8 cellular contexts compared by ENCODE assay signal in genomic region chr1:112466078-112466660, GRCh38. TPM values are rescaled to one million over a fixed set of nuclear protein-coding genes. Genes with fewer than 3 reads are reported as not detected.
DNase-seq lines count a peak whose midpoint lies in the region; ATAC-seq and TF ChIP-seq lines count a peak whose summit lies in the region.

No MANE protein-coding gene starts in this region.

- POLR2A ChIA-PET in IMR-90 (lab: Charles Lee; ENCODE audit: unreplicated experiment): interaction anchor here (0.5 to 1.0 kb wide), 2 partner anchors 37 to 131 kb away, joined by 3 to 5 read pairs; no protein-coding TSS in a partner anchor

- H4K91ac ChIP-seq in IMR-90 (ENCODE audit: insufficient read depth, low read depth, low read length): peak overlapping the region; percentile 91

- peak overlapping the region; percentile 84 for H2BK20ac ChIP-seq in IMR-90 (ENCODE audit: low read depth, low read length)

- TF ChIP-seq POLR2A in IMR-90 (IDR thresholded peaks at IDR 0.05; ENCODE audit: low read depth, low read length): 0 out of 2 replicates have a peak, but pooled peaks have one; percentile 12

- peak overlapping the region; percentile 94 for H2BK5ac ChIP-seq in IMR-90 (ENCODE audit: low read depth, low read length, poor library complexity, severe bottlenecking)

- H3K36me3 ChIP-seq in IMR-90 (ENCODE audit: control insufficient read depth, insufficient read depth, low read length) (no peaks in the 10 kb centered on the region), muscle layer of colon (ENCODE audit: insufficient read depth, low read length) (no peaks in the 10 kb centered on the region)

- peak overlapping the region; percentile 80; the same call in 2 of the 3 replicates for H2BK15ac ChIP-seq in IMR-90 (ENCODE audit: low read depth, low read length)

- H3K27ac ChIP-seq in IMR-90 (ENCODE audit: insufficient read depth, low read length): peak overlapping the region; percentile 41
- H3K27ac ChIP-seq in muscle layer of colon (ENCODE audit: low read depth, low read length): peak overlapping the region; percentile 71

- dilution Hi-C loops in IMR-90 (cut with HindIII; ENCODE audit: low sequenced_read_pairs, unreplicated experiment): no loop called here

- intact Hi-C loops in IMR-90 (cut with micrococcal nuclease): loop anchor here (1.0 to 10.0 kb wide), 3 partner anchors 72 to 239 kb away; partner anchors contain the start of gene RHOC

- H3K79me1 ChIP-seq in IMR-90 (ENCODE audit: low read depth in 1 of 2, low read length in 2 of 2): peaks cover 6 to 29% of the 10 kb centered on the region in 2 experiments; a peak in 3 of 4 replicates

- H3K9me1 ChIP-seq in IMR-90 (ENCODE audit: insufficient read depth, low read length): peaks cover 22% of the 10 kb centered on the region

- H3K56ac ChIP-seq in IMR-90 (ENCODE audit: extremely low read depth, insufficient read depth, low read length): 0 out of 2 replicates have a peak overlapping the region, but pooled peaks have one; percentile 55

- H3K27me3 ChIP-seq in IMR-90 (ENCODE audit: control insufficient read depth, insufficient read depth, low read length) (no peaks in the 10 kb centered on the region), muscle layer of colon (ENCODE audit: control insufficient read depth in 1 of 2, insufficient read depth in 2 of 2, low read length in 2 of 2) (no peaks in the 10 kb centered on the region)

- H3K4ac ChIP-seq in IMR-90 (ENCODE audit: low read depth, low read length): peak overlapping the region; percentile 90

- CTCF ChIA-PET in IMR-90 (lab: Yijun Ruan, JAX): interaction anchor here (0.5 to 2.4 kb wide), 15 partner anchors 10 to 695 kb away, joined by 3 to 14 read pairs (median 3); partner anchors contain the start of gene CTTNBP2NL

- peak; percentile 87 for TF ChIP-seq CTCF in IMR-90 (conservative IDR thresholded peaks at IDR 0.05; ENCODE audit: low read depth, low read length)
- peak; percentile 80 for TF ChIP-seq CTCF in epithelial cell of proximal tubule (conservative IDR thresholded peaks at IDR 0.05; ENCODE audit: low read depth, low read length)

- H2AK5ac ChIP-seq in IMR-90 (ENCODE audit: low read depth, low read length): peak overlapping the region; percentile 84

- ATAC-seq in GM21529 (IDR thresholded peaks at IDR 0.05; ENCODE audit: unreplicated experiment) (peak; percentile 92), IMR-90 (ENCODE audit: low read depth) (peak; percentile 85)

- H3K23ac ChIP-seq in IMR-90 (ENCODE audit: low read depth, low read length): peak overlapping the region; percentile 88; the same call in 1 of the 2 replicates

- DNase-seq in DMS153 (lab: John Stamatoyannopoulos, UW) (peak; percentile 79), IMR-90 (peak; percentile 94), OCI-M1 (lab: John Stamatoyannopoulos, UW) (peak; percentile 98), activated T-cell treated with anti-CD3 and anti-CD28 coated beads for 48 hours (ENCODE audit: low read depth) (peak; percentile 82), epithelial cell of proximal tubule (ENCODE audit: low read depth) (peak; percentile 44)
- DNase-seq in stimulated activated CD8-positive, alpha-beta memory T cell treated with anti-CD3 and anti-CD28 coated beads, Interleukin-4, amount 100 ng/mL, for 48 hours: peak; percentile 93

- BruUV-seq in IMR-90 (replicated peaks; lab: Mats Ljungman, UMichigan): no TSS peak

- in situ Hi-C loops in IMR-90 (cut with MboI; ENCODE audit: low sequenced_read_pairs): no loop called here

- peak overlapping the region; percentile 89 for H3K14ac ChIP-seq in IMR-90 (replicated peaks; ENCODE audit: low read depth, low read length)

- TF ChIP-seq RAD21 in IMR-90 (IDR thresholded peaks at IDR 0.05; ENCODE audit: low read length): peak; percentile 81

- H3K4me1 ChIP-seq in IMR-90 (ENCODE audit: control insufficient read depth, insufficient read depth, low read length): peaks cover 13% of the 10 kb centered on the region
- H3K4me1 ChIP-seq in muscle layer of colon (ENCODE audit: insufficient read depth, low read length): peaks cover 18% of the 10 kb centered on the region

- 1% methylated on average over 16 of the region's 31 CpGs; no CpG with 5 or more reads in 1 of the 2 experiments for WGBS in IMR-90 (ENCODE audit: extremely low coverage in 2 of 2, insufficient read length in 1 of 2), 2 experiments

- peak overlapping the region; percentile 26 for H3K4me3 ChIP-seq in IMR-90 (ENCODE audit: insufficient read depth, low read depth, low read length)
- H3K4me3 ChIP-seq in epithelial cell of proximal tubule (ENCODE audit: low read depth, low read length): peak overlapping the region; percentile 49
- peak overlapping the region; percentile 17 to 63 for H3K4me3 ChIP-seq in muscle layer of colon (ENCODE audit: low read depth in 1 of 2, low read length in 2 of 2)

- H3K9me3 ChIP-seq in IMR-90 (ENCODE audit: control insufficient read depth, insufficient read depth, low read length) (no peaks in the 10 kb centered on the region), muscle layer of colon (ENCODE audit: low read length) (no peaks in the 10 kb centered on the region)

- peak overlapping the region; percentile 95 for H2AK9ac ChIP-seq in IMR-90 (replicated peaks; ENCODE audit: low read depth, low read length, poor library complexity)

- H3K4me2 ChIP-seq in IMR-90 (ENCODE audit: low read depth, low read length): peak overlapping the region; percentile 67

- H4K8ac ChIP-seq in IMR-90 (ENCODE audit: low read depth in 2 of 2, low read length in 2 of 2): peak overlapping the region; percentile 74 to 89

- H2BK120ac ChIP-seq in IMR-90 (ENCODE audit: low read depth, low read length): peak overlapping the region; percentile 84

- H2AFZ ChIP-seq in IMR-90 (replicated peaks; ENCODE audit: low read length, poor library complexity): peak overlapping the region; percentile 88

- H3K9ac ChIP-seq in IMR-90 (ENCODE audit: low read depth, low read length) (peak overlapping the region; percentile 61), muscle layer of colon (ENCODE audit: low read length) (peak overlapping the region; percentile 51)

- H4K20me1 ChIP-seq in IMR-90 (ENCODE audit: insufficient read depth, low read length): no peaks in the 10 kb centered on the region

- peak overlapping the region; percentile 43 for H3K18ac ChIP-seq in IMR-90 (ENCODE audit: low read depth, low read length)

- peak overlapping the region; percentile 35; the same call in 1 of the 2 replicates for H4K5ac ChIP-seq in IMR-90 (ENCODE audit: low read depth, low read length)

TF ChIP-seq in IMR-90, 13 proteins besides CTCF, POLR2A, EP300 and RAD21:
- peak; percentile 100 for TF ChIP-seq MAZ (IDR thresholded peaks at IDR 0.05; ENCODE audit: borderline replicate concordance, low read depth, low read length)
- TF ChIP-seq SMC3 (IDR thresholded peaks at IDR 0.05; ENCODE audit: low read depth, low read length): peak; percentile 94
- TF ChIP-seq CEBPB (IDR thresholded peaks at IDR 0.05; ENCODE audit: low read depth, low read length): 0 out of 2 replicates have a peak, but pooled peaks have one; percentile 7
- 0 out of 2 replicates have a peak, but pooled peaks have one; percentile 7 for TF ChIP-seq FOS (IDR thresholded peaks at IDR 0.05; ENCODE audit: low read depth, low read length)
- TF ChIP-seq ELK1 (IDR thresholded peaks at IDR 0.05; ENCODE audit: borderline replicate concordance, low read depth, low read length): no peak
- TF ChIP-seq BHLHE40 (IDR thresholded peaks at IDR 0.05; ENCODE audit: low read depth, low read length): peak; percentile 89
- peak; percentile 100 for TF ChIP-seq MXI1 (IDR thresholded peaks at IDR 0.05; ENCODE audit: borderline replicate concordance, low read depth, low read length)
- TF ChIP-seq RFX5 (IDR thresholded peaks at IDR 0.05; ENCODE audit: low read depth, low read length): no peak
- peak; percentile 61 for TF ChIP-seq USF2 (IDR thresholded peaks at IDR 0.05; ENCODE audit: low read depth, low read length)
- TF ChIP-seq NFE2L2 (IDR thresholded peaks at IDR 0.05; ENCODE audit: low read depth, low read length): 0 out of 2 replicates have a peak, but pooled peaks have one; percentile 14

RNA-seq across cellular contexts. Expression of gene WNT2B, which starts 42.6 kb away (rescaled TPM):
- 0.54 and 0.56 TPM in 2 replicates for total RNA-seq in IMR-90 (2012; rRNA removed)
- polyA plus RNA-seq in IMR-90 (2012; rRNA removed): 0.50 TPM in 2 replicates
- 0.16 and 0.30 TPM in 2 replicates for polyA plus RNA-seq in IMR-90 (2012; cell fraction: cytosol; rRNA removed)
- 3.6 and 4.1 TPM in 2 replicates for polyA plus RNA-seq in IMR-90 (2012; cell fraction: nucleus; rRNA removed; ENCODE audit: low replicate concordance)
- 0.80 and 4.8 TPM in 2 replicates for total RNA-seq in epithelial cell of proximal tubule

Comparison
In these comparisons a context has a peak if more than half of its experiments do, and no peak if none do; other contexts are left out.
1. Peak in every context shown above with its lines: DNase-seq, ATAC-seq, H3K4me3 ChIP-seq and H3K27ac ChIP-seq.
2. DNase-seq: peak in every context shown above with its lines; median percentile 98 in OCI-M1; 94 in IMR-90; 93 in stimulated activated CD8-positive, alpha-beta memory T cell treated with anti-CD3 and anti-CD28 coated beads, Interleukin-4, amount 100 ng/mL, for 48 hours; 82 in activated T-cell treated with anti-CD3 and anti-CD28 coated beads for 48 hours; 79 in DMS153; 44 in epithelial cell of proximal tubule.